Comparison of ENCODE assay signal across 13 cellular contexts in genomic region chr13:44331446-44331845, GRCh38. TPM values are rescaled to one million over a fixed set of nuclear protein-coding genes. Genes with fewer than 3 reads are reported as not detected.
DNase-seq lines count a peak whose midpoint lies in the region; ATAC-seq and TF ChIP-seq lines count a peak whose summit lies in the region.
"Had no signal": no experiment of that assay in that cellular context is flagged by ENCODE, and none has a peak within 500 bp of the region (broad histone marks: within the 10 kb centered on the region; RNA-seq: fewer than 3 reads in every experiment).

No MANE protein-coding gene starts in this region.

- no peaks in the 10 kb centered on the region for H3K36me3 ChIP-seq in hepatocyte (replicated peaks; ENCODE audit: insufficient read depth, low read depth)
- H3K36me3 ChIP-seq: SJCRH30, thyroid gland had no signal

- H3K27me3 Mint-ChIP-seq in activated CD4-positive, alpha-beta T cell treated with anti-CD3 and anti-CD28 coated beads, Interleukin-2, amount 10 ng/mL, durations not matched to agents 24 days and 14 days = no peaks in the 10 kb centered on the region
- peaks cover 2% of the 10 kb centered on the region for H3K27me3 Mint-ChIP-seq in activated naive CD8-positive, alpha-beta T cell treated with anti-CD3 and anti-CD28 coated beads, Interleukin-2, amount 50 U/mL, for 24 hours
- H3K27me3 Mint-ChIP-seq in stimulated activated naive CD8-positive, alpha-beta T cell treated with anti-CD3 and anti-CD28 coated beads, Interleukin-15, Interleukin-2, amounts not matched to agents 100 ng/mL and 50 ng/mL, for 24 hours = no peaks in the 10 kb centered on the region

- no peaks in the 10 kb centered on the region for H3K9me3 ChIP-seq in hepatocyte (ENCODE audit: low read depth)
- H3K9me3 ChIP-seq: SJCRH30, thyroid gland had no signal

- no peak overlapping the region for H3K4me3 ChIP-seq in hepatocyte
- H3K4me3 ChIP-seq: SJCRH30, thyroid gland had no signal

- H3K27me3 ChIP-seq in hepatocyte = no peaks in the 10 kb centered on the region
- H3K27me3 ChIP-seq: SJCRH30, thyroid gland had no signal

- intact Hi-C loops in activated CD4-positive, alpha-beta T cell treated with anti-CD3 and anti-CD28 coated beads, Interleukin-2, amount 10 ng/mL, durations not matched to agents 24 days and 14 days (cut with micrococcal nuclease) = no loop called here

- no peak overlapping the region for H3K4me3 Mint-ChIP-seq in activated CD4-positive, alpha-beta T cell treated with anti-CD3 and anti-CD28 coated beads, Interleukin-2, amount 10 ng/mL, durations not matched to agents 24 days and 14 days
- no peak overlapping the region for H3K4me3 Mint-ChIP-seq in activated naive CD8-positive, alpha-beta T cell treated with anti-CD3 and anti-CD28 coated beads, Interleukin-2, amount 50 U/mL, for 24 hours
- H3K4me3 Mint-ChIP-seq in stimulated activated naive CD8-positive, alpha-beta T cell treated with anti-CD3 and anti-CD28 coated beads, Interleukin-15, Interleukin-2, amounts not matched to agents 100 ng/mL and 50 ng/mL, for 24 hours = no peak overlapping the region
- H3K4me3 Mint-ChIP-seq: activated B cell treated with CpG ODN at 0.5 μM for 24 hours had no signal

- H3K79me2 ChIP-seq in hepatocyte = no peaks in the 10 kb centered on the region

- 79% methylated on average over 4 of the region's 4 CpGs for WGBS in hepatocyte (ENCODE audit: low lambda C conversion rate, missing lambda C conversion rate)

- ATAC-seq in activated naive CD8-positive, alpha-beta T cell treated with anti-CD3 and anti-CD28 coated beads, Interleukin-2, amount 50 U/mL, for 24 hours = peak; percentile 94

- H3K36me3 Mint-ChIP-seq in activated CD4-positive, alpha-beta T cell treated with anti-CD3 and anti-CD28 coated beads, Interleukin-2, amount 10 ng/mL, durations not matched to agents 24 days and 14 days (ENCODE audit: low read depth) = no peaks in the 10 kb centered on the region
- no peaks in the 10 kb centered on the region for H3K36me3 Mint-ChIP-seq in activated naive CD8-positive, alpha-beta T cell treated with anti-CD3 and anti-CD28 coated beads, Interleukin-2, amount 50 U/mL, for 24 hours (ENCODE audit: low read depth)
- H3K36me3 Mint-ChIP-seq in stimulated activated naive CD8-positive, alpha-beta T cell treated with anti-CD3 and anti-CD28 coated beads, Interleukin-15, Interleukin-2, amounts not matched to agents 100 ng/mL and 50 ng/mL, for 24 hours (ENCODE audit: low read depth) = no peaks in the 10 kb centered on the region

- H3K4me1 ChIP-seq in hepatocyte (ENCODE audit: insufficient read depth) = peaks cover 26% of the 10 kb centered on the region

- no peak for DNase-seq in activated CD4-positive, alpha-beta T cell treated with anti-CD3 and anti-CD28 coated beads, Interleukin-2, amount 10 ng/mL, durations not matched to agents 24 days and 14 days
- DNase-seq in activated CD4-positive, alpha-beta T cell treated with anti-CD3 and anti-CD28 coated beads, Interleukin-2, amount 50 U/mL, for 1 hour = no peak
- DNase-seq in activated naive CD8-positive, alpha-beta T cell treated with anti-CD3 and anti-CD28 coated beads, Interleukin-2, amount 50 U/mL, for 24 hours = no peak
- DNase-seq in hepatocyte (ENCODE audit: low spot score) (no peak), SKM-1 (lab: John Stamatoyannopoulos, UW; ENCODE audit: unreplicated experiment) (no peak), HK-2 (ENCODE audit: unreplicated experiment) (no peak)
- no peak for DNase-seq in central memory CD4-positive, alpha-beta T cell
- DNase-seq: activated B cell treated with CpG ODN at 0.5 μM for 24 hours, DMS 273 treated with DMSO at 0.1 percent for 48 hours, NCI-H1105 had no signal

- no peak overlapping the region for H2AFZ ChIP-seq in hepatocyte

- H3K27ac Mint-ChIP-seq in activated CD4-positive, alpha-beta T cell treated with anti-CD3 and anti-CD28 coated beads, Interleukin-2, amount 10 ng/mL, durations not matched to agents 24 days and 14 days = peak overlapping the region; percentile 22
- peak overlapping the region; percentile 31 for H3K27ac Mint-ChIP-seq in activated naive CD8-positive, alpha-beta T cell treated with anti-CD3 and anti-CD28 coated beads, Interleukin-2, amount 50 U/mL, for 24 hours
- peak overlapping the region; percentile 22 for H3K27ac Mint-ChIP-seq in stimulated activated naive CD8-positive, alpha-beta T cell treated with anti-CD3 and anti-CD28 coated beads, Interleukin-15, Interleukin-2, amounts not matched to agents 100 ng/mL and 50 ng/mL, for 24 hours
- H3K27ac Mint-ChIP-seq: activated B cell treated with CpG ODN at 0.5 μM for 24 hours had no signal

- TF ChIP-seq CTCF in hepatocyte (IDR thresholded peaks at IDR 0.05; ENCODE audit: poor library complexity) = no peak

- H3K4me1 Mint-ChIP-seq in activated CD4-positive, alpha-beta T cell treated with anti-CD3 and anti-CD28 coated beads, Interleukin-2, amount 10 ng/mL, durations not matched to agents 24 days and 14 days = no peaks in the 10 kb centered on the region
- H3K4me1 Mint-ChIP-seq in activated naive CD8-positive, alpha-beta T cell treated with anti-CD3 and anti-CD28 coated beads, Interleukin-2, amount 50 U/mL, for 24 hours = peaks cover 17% of the 10 kb centered on the region
- H3K4me1 Mint-ChIP-seq in stimulated activated naive CD8-positive, alpha-beta T cell treated with anti-CD3 and anti-CD28 coated beads, Interleukin-15, Interleukin-2, amounts not matched to agents 100 ng/mL and 50 ng/mL, for 24 hours (ENCODE audit: low read depth) = peaks cover 8% of the 10 kb centered on the region
- H3K4me1 Mint-ChIP-seq: activated B cell treated with CpG ODN at 0.5 μM for 24 hours had no signal

- no peaks in the 10 kb centered on the region for H3K9me3 Mint-ChIP-seq in activated CD4-positive, alpha-beta T cell treated with anti-CD3 and anti-CD28 coated beads, Interleukin-2, amount 10 ng/mL, durations not matched to agents 24 days and 14 days
- H3K9me3 Mint-ChIP-seq in activated naive CD8-positive, alpha-beta T cell treated with anti-CD3 and anti-CD28 coated beads, Interleukin-2, amount 50 U/mL, for 24 hours = peaks cover 4% of the 10 kb centered on the region
- no peaks in the 10 kb centered on the region for H3K9me3 Mint-ChIP-seq in stimulated activated naive CD8-positive, alpha-beta T cell treated with anti-CD3 and anti-CD28 coated beads, Interleukin-15, Interleukin-2, amounts not matched to agents 100 ng/mL and 50 ng/mL, for 24 hours

- peak overlapping the region; percentile 81 for H3K27ac ChIP-seq in hepatocyte
- H3K27ac ChIP-seq: SJCRH30 had no signal

- peak overlapping the region; percentile 49 for H3K4me2 ChIP-seq in hepatocyte

- no peaks in the 10 kb centered on the region for H3K9me2 ChIP-seq in hepatocyte (replicated peaks; ENCODE audit: insufficient read depth)

- H4K20me1 ChIP-seq in hepatocyte (ENCODE audit: insufficient read depth, poor library complexity, severe bottlenecking) = no peaks in the 10 kb centered on the region

RNA-seq across cellular contexts. Expression of gene SERP2, which starts 42.2 kb away (rescaled TPM):
- total RNA-seq in activated CD4-positive, alpha-beta T cell treated with anti-CD3 and anti-CD28 coated beads, Interleukin-2, amount 10 ng/mL, durations not matched to agents 24 days and 14 days = not detected in 2 replicates
- 1.8 and 4.3 TPM in 2 replicates for total RNA-seq in hepatocyte
- 7.7 and 7.9 TPM in 2 replicates for polyA plus RNA-seq in hepatocyte
- total RNA-seq: SJCRH30 had no signal
